In the genomic region with DNA sequence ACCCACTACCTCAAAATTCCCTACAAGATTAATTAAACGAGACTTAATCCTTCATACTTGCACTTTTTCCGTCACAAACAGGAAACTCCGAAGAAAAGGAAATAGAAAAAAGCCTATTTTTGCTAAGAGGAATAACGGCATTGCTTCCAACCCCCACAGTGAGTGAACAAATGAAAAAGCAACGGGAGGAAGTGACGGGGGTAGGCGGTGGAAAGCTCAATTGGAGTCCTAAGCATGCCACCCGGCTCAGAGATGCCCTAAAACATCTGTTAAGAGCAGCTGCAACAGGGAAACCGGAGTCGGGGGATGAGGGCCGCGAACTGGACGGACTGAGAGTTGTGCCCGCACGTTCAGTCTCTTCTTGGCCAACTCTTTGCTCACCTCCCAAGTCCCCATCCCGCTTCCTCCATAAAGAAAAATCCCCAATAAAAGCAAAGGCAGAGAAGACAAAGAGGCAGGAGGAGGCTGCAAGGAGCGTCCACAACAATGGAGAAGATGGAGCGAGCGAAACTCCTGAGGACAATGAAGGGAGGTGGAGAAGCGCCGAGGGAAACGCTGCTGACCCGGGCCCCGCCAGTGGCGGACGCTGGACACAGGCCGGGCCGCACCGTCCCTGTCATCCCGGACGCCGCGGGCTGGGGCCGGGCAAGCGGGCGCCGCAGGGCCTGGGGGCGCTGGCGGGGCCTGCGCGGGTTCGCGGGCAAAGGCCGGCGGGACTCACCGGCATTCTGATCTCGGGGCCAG, we compare ENCODE assay signal across 8 cellular contexts. TPM values are rescaled to one million over a fixed set of nuclear protein-coding genes. Genes with fewer than 3 reads are reported as not detected.
DNase-seq lines count a peak whose midpoint lies in the region; ATAC-seq and TF ChIP-seq lines count a peak whose summit lies in the region.

No MANE protein-coding gene starts in this region.

- peak overlapping the region; percentile 48 for H3K4me2 ChIP-seq in neuronal stem cell (ENCODE audit: insufficient read depth, low read length, poor library complexity, severe bottlenecking)

- TF ChIP-seq CTCF in fibroblast of villous mesenchyme (IDR thresholded peaks at IDR 0.05; ENCODE audit: insufficient read depth, low read depth, low read length), result no peak

- H3K18ac ChIP-seq in neuronal stem cell (ENCODE audit: low read length), result peak overlapping the region; percentile 99

- peak overlapping the region; percentile 61 for H2AK5ac ChIP-seq in neuronal stem cell (ENCODE audit: low read depth, low read length)

- H3K4ac ChIP-seq in neuronal stem cell (ENCODE audit: low read length), result peak overlapping the region; percentile 89

- H3K79me1 ChIP-seq in neuronal stem cell (ENCODE audit: low read depth, low read length), result peaks cover 3% of the 10 kb centered on the region

- H3K4me3 ChIP-seq in fibroblast of villous mesenchyme (ENCODE audit: low read depth, low read length), result peak overlapping the region; percentile 98
- H3K4me3 ChIP-seq in neuronal stem cell (ENCODE audit: low read length in 2 of 2), result peak overlapping the region; percentile 82 to 99
- peak overlapping the region; percentile 95 to 99 (median 97) for H3K4me3 ChIP-seq in subcutaneous abdominal adipose tissue (ENCODE audit: low read depth in 1 of 5, low read length in 5 of 5)

- H3K14ac ChIP-seq in neuronal stem cell (ENCODE audit: low read length), result peak overlapping the region; percentile 99

- H2BK5ac ChIP-seq in neuronal stem cell (ENCODE audit: low read length), result peak overlapping the region; percentile 99

- H3K36me3 ChIP-seq in neuronal stem cell (replicated peaks in 1 of 2; ENCODE audit: control insufficient read depth in 2 of 2, insufficient read depth in 2 of 2, low read length in 2 of 2) (peaks cover 2 to 19% of the 10 kb centered on the region in 2 donors), subcutaneous abdominal adipose tissue (ENCODE audit: control insufficient read depth in 5 of 5, insufficient read depth in 5 of 5, low read length in 5 of 5) (no peaks in the 10 kb centered on the region)

- peak overlapping the region; percentile 99 for H3K23ac ChIP-seq in neuronal stem cell (ENCODE audit: low read depth, low read length, poor library complexity)

- H3K4me1 ChIP-seq in neuronal stem cell (ENCODE audit: control insufficient read depth in 2 of 2, insufficient read depth in 1 of 2, low read depth in 1 of 2, low read length in 2 of 2), result peaks cover 0 to 2% of the 10 kb centered on the region in 2 donors
- peaks cover 0 to 33% (median 31%) of the 10 kb centered on the region in 5 donors for H3K4me1 ChIP-seq in subcutaneous abdominal adipose tissue (ENCODE audit: control insufficient read depth in 5 of 5, insufficient read depth in 5 of 5, low read length in 5 of 5)

- H4K8ac ChIP-seq in neuronal stem cell (ENCODE audit: low read depth, low read length), result no peak overlapping the region

- WGBS in neuronal stem cell (ENCODE audit: extremely low coverage in 2 of 2, insufficient read length in 2 of 2, insufficient replicate concordance in 1 of 2), 2 donors, result no CpG with 5 or more reads among the region's 47 CpGs

- H3K27me3 ChIP-seq in neuronal stem cell (ENCODE audit: control insufficient read depth in 3 of 3, insufficient read depth in 3 of 3, low read depth in 1 of 3, low read length in 3 of 3), result no peaks in the 10 kb centered on the region
- H3K27me3 ChIP-seq in subcutaneous abdominal adipose tissue (ENCODE audit: control insufficient read depth in 5 of 5, insufficient read depth in 4 of 5, low read length in 5 of 5), result no peaks in the 10 kb centered on the region

- H3K9me3 ChIP-seq in neuronal stem cell (replicated peaks in 1 of 2; ENCODE audit: control insufficient read depth in 2 of 2, insufficient read depth in 1 of 2, low read depth in 1 of 2, low read length in 2 of 2), result peaks cover 0 to 14% of the 10 kb centered on the region in 2 donors
- H3K9me3 ChIP-seq in subcutaneous abdominal adipose tissue (ENCODE audit: control insufficient read depth in 5 of 5, low read length in 5 of 5), result no peaks in the 10 kb centered on the region

- H2AFZ ChIP-seq in neuronal stem cell (ENCODE audit: low read length), result peak overlapping the region; percentile 94

- peak overlapping the region; percentile 22 for H2BK12ac ChIP-seq in neuronal stem cell (ENCODE audit: low read length)

- peak; percentile 78 to 84 for DNase-seq in AML-193 (lab: John Stamatoyannopoulos, UW)
- DNase-seq in RKO (ENCODE audit: low spot score), result peak; percentile 70
- peak; percentile 43 for DNase-seq in activated T-helper 9 cell treated with anti-CD3 and anti-CD28 coated beads, Interleukin-2, amount 50 U/mL, for 16 hours (ENCODE audit: low read depth)
- peak; percentile 77 for DNase-seq in fibroblast of villous mesenchyme (ENCODE audit: low read depth)
- DNase-seq in neuronal stem cell (ENCODE audit: low spot score), result peak; percentile 43

- H2BK120ac ChIP-seq in neuronal stem cell (ENCODE audit: low read depth, low read length), result no peak overlapping the region

- H2BK15ac ChIP-seq in neuronal stem cell (ENCODE audit: low read length), result no peak overlapping the region

- H3K27ac ChIP-seq in neuronal stem cell (replicated peaks; ENCODE audit: low read length), result peak overlapping the region; percentile 3
- peak overlapping the region; percentile 88 for H3K27ac ChIP-seq in subcutaneous abdominal adipose tissue (ENCODE audit: low read depth, low read length)

- ATAC-seq in GM18870 (IDR thresholded peaks at IDR 0.05; ENCODE audit: unreplicated experiment) (peak; percentile 16), HG03159 (IDR thresholded peaks at IDR 0.05; ENCODE audit: unreplicated experiment) (peak; percentile 32)

- H3K9ac ChIP-seq in neuronal stem cell (ENCODE audit: low read depth, low read length, poor library complexity) (peak overlapping the region; percentile 100), subcutaneous abdominal adipose tissue (ENCODE audit: low read length in 5 of 5) (peak overlapping the region; percentile 84 to 95 (median 92))

- no peak overlapping the region for H4K91ac ChIP-seq in neuronal stem cell (ENCODE audit: low read depth, low read length, poor library complexity)

RNA-seq across cellular contexts. Expression of a gene that starts 0.7 kb away (rescaled TPM):
- total RNA-seq in fibroblast of villous mesenchyme, result 28.5 and 32.9 TPM in 2 replicates
- polyA plus RNA-seq in neuronal stem cell (2013, experiment 1 of 2), result 42.3 TPM
- 45.5 TPM for polyA plus RNA-seq in neuronal stem cell (2013, experiment 2 of 2)

Comparison
In these comparisons a context has a peak if more than half of its experiments do, and no peak if none do; other contexts are left out.
1. Peak in every context shown above with its lines: DNase-seq, ATAC-seq, H3K4me3 ChIP-seq and H3K27ac ChIP-seq.